Comparison of ENCODE assay signal across 9 cellular contexts in the genomic region with DNA sequence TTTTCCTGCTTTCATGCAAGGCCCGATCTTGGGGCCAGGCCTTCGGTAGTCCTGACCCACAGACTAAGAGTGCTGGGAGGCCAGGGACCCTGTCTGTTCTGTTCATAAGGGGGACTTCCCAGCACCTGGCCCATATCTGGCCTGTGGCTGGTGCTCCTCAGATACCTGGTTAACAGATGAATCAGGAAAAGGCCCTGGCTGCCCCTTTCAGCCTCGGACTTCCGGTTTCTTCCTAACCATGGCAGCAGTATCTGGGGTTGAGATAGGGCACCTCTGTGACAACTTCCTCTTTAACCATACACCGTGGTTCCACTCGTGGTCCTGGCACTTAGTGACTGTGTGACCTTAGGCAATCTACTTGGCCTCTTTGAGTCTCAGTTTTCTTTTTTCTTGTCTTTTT. TPM values are rescaled to one million over a fixed set of nuclear protein-coding genes. Genes with fewer than 3 reads are reported as not detected.
DNase-seq lines count a peak whose midpoint lies in the region; ATAC-seq, FAIRE-seq and TF ChIP-seq lines count a peak whose summit lies in the region.
"Had no signal": no experiment of that assay in that cellular context is flagged by ENCODE, and none has a peak within 500 bp of the region (broad histone marks: within the 10 kb centered on the region; RNA-seq: fewer than 3 reads in every experiment).

No MANE protein-coding gene starts in this region.

- H3K36me3 Mint-ChIP-seq in activated B cell treated with CpG ODN at 0.5 μM for 24 hours (ENCODE audit: low read depth) = peaks cover 66% of the 10 kb centered on the region
- H3K36me3 Mint-ChIP-seq in chondrocyte (ENCODE audit: low read depth) = no peaks in the 10 kb centered on the region

- H4K20me1 ChIP-seq in BLaER1 treated with 17β-estradiol and CSF1 and Interleukin-3, amounts not matched to agents 10 nM and 100 nM = peaks cover 0 to 67% (median 0%) of the 10 kb centered on the region in 11 experiments; a peak in 8 of 22 replicates
- no peaks in the 10 kb centered on the region for H4K20me1 ChIP-seq in smooth muscle cell (ENCODE audit: low read depth)

- no peaks in the 10 kb centered on the region for H3K79me2 ChIP-seq in smooth muscle cell (ENCODE audit: low read depth)

- peaks cover 2 to 49% (median 21%) of the 10 kb centered on the region in 11 experiments; a peak in 18 of 22 replicates for H3K36me3 ChIP-seq in BLaER1 treated with 17β-estradiol and CSF1 and Interleukin-3, amounts not matched to agents 10 nM and 100 nM
- no peaks in the 10 kb centered on the region for H3K36me3 ChIP-seq in smooth muscle cell (ENCODE audit: low read depth)

- H3K27ac Mint-ChIP-seq in activated B cell treated with CpG ODN at 0.5 μM for 24 hours (peak overlapping the region; percentile 89), chondrocyte (ENCODE audit: unreplicated experiment) (no peak overlapping the region)

- DNase-seq in GM19240 (ENCODE audit: insufficient read length, low spot score) = peak; percentile 57
- DNase-seq in activated B cell treated with CpG ODN at 0.5 μM for 24 hours = peak; percentile 47
- DNase-seq in chondrocyte (ENCODE audit: low spot score) = no peak
- no peak for DNase-seq in D721Med (ENCODE audit: insufficient read length, low spot score)
- no peak for DNase-seq in globus pallidus (ENCODE audit: low spot score)
- DNase-seq in smooth muscle cell (lab: John Stamatoyannopoulos, UW; ENCODE audit: unreplicated experiment) = no peak

- H3K9ac ChIP-seq in BLaER1 treated with 17β-estradiol and CSF1 and Interleukin-3, amounts not matched to agents 10 nM and 100 nM = peak overlapping the region in 9 of 11 experiments; percentile 40 to 86 (median 81); a peak in 13 of 22 replicates
- H3K9ac ChIP-seq in smooth muscle cell (ENCODE audit: low read depth) = no peak overlapping the region

- peak overlapping the region; percentile 83 to 98 (median 93) for H3K4me2 ChIP-seq in BLaER1 treated with 17β-estradiol and CSF1 and Interleukin-3, amounts not matched to agents 10 nM and 100 nM
- H3K4me2 ChIP-seq in smooth muscle cell = no peak overlapping the region

- no peak overlapping the region for H3K4me3 ChIP-seq in BLaER1 treated with 17β-estradiol and CSF1 and Interleukin-3, amounts not matched to agents 10 nM and 100 nM
- no peak overlapping the region for H3K4me3 ChIP-seq in smooth muscle cell

- ATAC-seq in HG03175 (IDR thresholded peaks at IDR 0.05; ENCODE audit: unreplicated experiment) (peak; percentile 58), activated B cell treated with CpG ODN at 0.5 μM for 24 hours (ENCODE audit: low read depth) (peak; percentile 52)

- peaks cover 0 to 4% (median 2%) of the 10 kb centered on the region in 11 experiments; a peak in 4 of 22 replicates for H3K9me3 ChIP-seq in BLaER1 treated with 17β-estradiol and CSF1 and Interleukin-3, amounts not matched to agents 10 nM and 100 nM (replicated peaks in 1 of 11)
- H3K9me3 ChIP-seq in smooth muscle cell (replicated peaks; ENCODE audit: low read depth) = no peaks in the 10 kb centered on the region

- peaks cover 87% of the 10 kb centered on the region for H3K4me1 Mint-ChIP-seq in activated B cell treated with CpG ODN at 0.5 μM for 24 hours
- H3K4me1 Mint-ChIP-seq in chondrocyte (ENCODE audit: low read depth) = no peaks in the 10 kb centered on the region

- H3F3A ChIP-seq in smooth muscle cell (ENCODE audit: low read depth) = no peaks in the 10 kb centered on the region

- TF ChIP-seq CTCF in activated B cell treated with CpG ODN at 0.5 μM for 24 hours (IDR thresholded peaks at IDR 0.05) = no peak
- no peak for TF ChIP-seq CTCF in chondrocyte (IDR thresholded peaks at IDR 0.05)
- TF ChIP-seq CTCF in D721Med (IDR thresholded peaks at IDR 0.05; ENCODE audit: insufficient read depth, missing control alignments) = no peak
- no peak for TF ChIP-seq CTCF in smooth muscle cell (IDR thresholded peaks at IDR 0.05; ENCODE audit: borderline replicate concordance, insufficient read depth, poor library complexity, severe bottlenecking)

- H3K27me3 ChIP-seq in BLaER1 treated with 17β-estradiol and CSF1 and Interleukin-3, amounts not matched to agents 10 nM and 100 nM = no peaks in the 10 kb centered on the region
- H3K27me3 ChIP-seq in smooth muscle cell (ENCODE audit: low read depth) = peaks cover 27% of the 10 kb centered on the region

- 87% methylated on average over 6 of the region's 6 CpGs for WGBS in smooth muscle cell (ENCODE audit: low lambda C conversion rate)

- no peak for FAIRE-seq in D721Med (lab: Jason Lieb, UNC)

- H3K27me3 Mint-ChIP-seq in activated B cell treated with CpG ODN at 0.5 μM for 24 hours (no peaks in the 10 kb centered on the region), chondrocyte (ENCODE audit: low read depth) (peaks cover 12% of the 10 kb centered on the region)

- CTCF ChIA-PET in activated B cell treated with CpG ODN at 0.5 μM for 24 hours (lab: Charles Lee) = interaction anchor here (0.7 to 2.2 kb wide), 6 partner anchors 11 to 77 kb away, joined by 3 to 13 read pairs (median 4); no protein-coding TSS in a partner anchor

- POLR2A ChIA-PET in activated B cell treated with CpG ODN at 0.5 μM for 24 hours (lab: Charles Lee) = interaction anchor here (0.7 to 5.9 kb wide), 12 partner anchors 12 to 77 kb away, joined by 4 to 111 read pairs (median 16); a partner anchor contains a TSS

- H3K4me3 Mint-ChIP-seq in activated B cell treated with CpG ODN at 0.5 μM for 24 hours (peak overlapping the region; percentile 67), chondrocyte (ENCODE audit: unreplicated experiment) (no peak overlapping the region)

- no peaks in the 10 kb centered on the region for H3K9me3 Mint-ChIP-seq in activated B cell treated with CpG ODN at 0.5 μM for 24 hours
- H3K9me3 Mint-ChIP-seq in chondrocyte (ENCODE audit: low read depth) = no peaks in the 10 kb centered on the region

- peak overlapping the region; percentile 75 to 97 (median 92); a peak in 21 of 22 replicates for H3K27ac ChIP-seq in BLaER1 treated with 17β-estradiol and CSF1 and Interleukin-3, amounts not matched to agents 10 nM and 100 nM
- H3K27ac ChIP-seq in smooth muscle cell (ENCODE audit: low read depth) = no peak overlapping the region
- H3K27ac ChIP-seq: VCaP had no signal

- intact Hi-C loops in activated B cell treated with CpG ODN at 0.5 μM for 24 hours (cut with micrococcal nuclease) = loop anchor here (1.0 to 2.0 kb wide), 3 partner anchors 13 to 67 kb away; no protein-coding TSS in a partner anchor

- peaks cover 51 to 79% (median 68%) of the 10 kb centered on the region in 10 experiments for H3K4me1 ChIP-seq in BLaER1 treated with 17β-estradiol and CSF1 and Interleukin-3, amounts not matched to agents 10 nM and 100 nM
- no peaks in the 10 kb centered on the region for H3K4me1 ChIP-seq in smooth muscle cell (ENCODE audit: low read depth)

- H2AFZ ChIP-seq in smooth muscle cell (ENCODE audit: low read depth) = no peak overlapping the region

RNA-seq across cellular contexts. Expression of a gene that starts 18.4 kb away (rescaled TPM):
- 449 and 525 TPM in 2 replicates for total RNA-seq in activated B cell treated with CpG ODN at 0.5 μM for 24 hours
- total RNA-seq in chondrocyte = 0.94 to 1.1 TPM (median 1.1 TPM) in 3 replicates
- total RNA-seq in smooth muscle cell = 0.18 and 1.7 TPM in 2 replicates
- 0.02 TPM in 1 of 2 replicates, not detected in the other for polyA plus RNA-seq in smooth muscle cell

Comparison
In these comparisons a context has a peak if more than half of its experiments do, and no peak if none do; other contexts are left out.
1. DNase-seq: peak in GM19240 (single experiment) and activated B cell treated with CpG ODN at 0.5 μM for 24 hours (single experiment); none in chondrocyte (single experiment), D721Med (single experiment), globus pallidus (single experiment) and smooth muscle cell (single experiment).
2. RNA of a gene that starts 18.4 kb away (total RNA-seq): 449 to 525 TPM in activated B cell treated with CpG ODN at 0.5 μM for 24 hours; 0.18 to 1.7 TPM in smooth muscle cell and 0.94 to 1.1 TPM in chondrocyte; every median in the first group is over 100 times any median in the second.